ENCODE assay signal across 8 cellular contexts in genomic region chr1:203629509-203630082, GRCh38. TPM values are rescaled to one million over a fixed set of nuclear protein-coding genes. Genes with fewer than 3 reads are reported as not detected.
DNase-seq lines count a peak whose midpoint lies in the region; ATAC-seq and TF ChIP-seq lines count a peak whose summit lies in the region.

No MANE protein-coding gene starts in this region.

- peaks cover 38 to 81% (median 71%) of the 10 kb centered on the region in 4 donors for H3K4me1 ChIP-seq in esophagus muscularis mucosa
- H3K4me1 ChIP-seq in subcutaneous abdominal adipose tissue (ENCODE audit: control insufficient read depth in 5 of 5, insufficient read depth in 5 of 5, low read length in 5 of 5): peaks cover 14 to 71% (median 58%) of the 10 kb centered on the region in 5 donors

- DNase-seq in AG08395 (ENCODE audit: low spot score) (peak; percentile 56), esophagus muscularis mucosa (ENCODE audit: extremely low spot score) (no peak), myocyte (ENCODE audit: low read depth) (peak; percentile 54), GM13977 (ENCODE audit: low spot score) (no peak)
- peak; percentile 67 for DNase-seq in activated CD8-positive, alpha-beta memory T cell treated with anti-CD3 and anti-CD28 coated beads, Interleukin-2, amount 50 U/mL, for 4 hours

- peak overlapping the region; percentile 52 to 94 (median 92) for H3K4me3 Mint-ChIP-seq in IgD-negative memory B cell

- peaks cover 2% of the 10 kb centered on the region for H3K36me3 Mint-ChIP-seq in IgD-negative memory B cell

- no peak for TF ChIP-seq EP300 in esophagus muscularis mucosa (IDR thresholded peaks at IDR 0.05)

- H3K27me3 ChIP-seq in esophagus muscularis mucosa: no peaks in the 10 kb centered on the region
- no peaks in the 10 kb centered on the region for H3K27me3 ChIP-seq in subcutaneous abdominal adipose tissue (ENCODE audit: control insufficient read depth in 5 of 5, insufficient read depth in 4 of 5, low read length in 5 of 5)

- H3K27me3 Mint-ChIP-seq in IgD-negative memory B cell: peaks cover 2% of the 10 kb centered on the region

- H3K4me1 Mint-ChIP-seq in IgD-negative memory B cell: peaks cover 30 to 38% (median 31%) of the 10 kb centered on the region in 3 donors

- H3K27ac Mint-ChIP-seq in IgD-negative memory B cell: peak overlapping the region; percentile 16 to 88 (median 76)

- intact Hi-C loops in esophagus muscularis mucosa (cut with DNase I): loop anchor here (5.0 to 10.0 kb wide), 4 partner anchors 43 to 285 kb away; no protein-coding TSS in a partner anchor

- in situ Hi-C loops in GM13977 (cut with MboI; ENCODE audit: low pct_unique_long_range_greater_than_20kb, low sequenced_read_pairs, unreplicated experiment): no loop called here

- no peak for ATAC-seq in HG03097 (IDR thresholded peaks at IDR 0.05; ENCODE audit: low FRiP score, unreplicated experiment)

- H3K27ac ChIP-seq in esophagus muscularis mucosa (replicated peaks in 1 of 4) (peak overlapping the region; percentile 91 to 95 (median 94)), subcutaneous abdominal adipose tissue (ENCODE audit: low read depth, low read length) (peak overlapping the region; percentile 97)

- WGBS in esophagus muscularis mucosa: 14% methylated on average over 13 of the region's 35 CpGs

- H3K9me3 ChIP-seq in esophagus muscularis mucosa (no peaks in the 10 kb centered on the region), subcutaneous abdominal adipose tissue (ENCODE audit: control insufficient read depth in 5 of 5, low read length in 5 of 5) (no peaks in the 10 kb centered on the region)

- peaks cover 0 to 13% (median 0%) of the 10 kb centered on the region in 4 donors for H3K36me3 ChIP-seq in esophagus muscularis mucosa
- peaks cover 0 to 10% (median 6%) of the 10 kb centered on the region in 5 donors for H3K36me3 ChIP-seq in subcutaneous abdominal adipose tissue (ENCODE audit: control insufficient read depth in 5 of 5, insufficient read depth in 5 of 5, low read length in 5 of 5)

- H3K9ac ChIP-seq in subcutaneous abdominal adipose tissue (ENCODE audit: low read length in 5 of 5): peak overlapping the region; percentile 77 to 93 (median 90)

- TF ChIP-seq CTCF in esophagus muscularis mucosa (IDR thresholded peaks at IDR 0.05): no peak
- TF ChIP-seq CTCF in GM13977 (IDR thresholded peaks at IDR 0.05; ENCODE audit: extremely low read depth, insufficient read depth, missing control alignments): no peak

- H3K4me3 ChIP-seq in esophagus muscularis mucosa (peak overlapping the region; percentile 73 to 87 (median 78)), subcutaneous abdominal adipose tissue (ENCODE audit: low read depth in 1 of 5, low read length in 5 of 5) (peak overlapping the region; percentile 88 to 98 (median 92))

- no peaks in the 10 kb centered on the region for H3K9me3 Mint-ChIP-seq in IgD-negative memory B cell

- TF ChIP-seq POLR2A in esophagus muscularis mucosa (IDR thresholded peaks at IDR 0.05; ENCODE audit: low read depth): no peak

RNA-seq across cellular contexts. Expression of gene ATP2B4, which starts 3.0 kb away (rescaled TPM):
- polyA plus RNA-seq in IgD-negative memory B cell: 5.0 TPM
- 100 to 1,000 TPM; 177 to 395 (median 260) TPM for total RNA-seq in esophagus muscularis mucosa
- total RNA-seq in myocyte: 13.9 and 17.5 TPM in 2 replicates
- polyA plus RNA-seq in myocyte (2012): 24.5 TPM

Comparison
In these comparisons a context has a peak if more than half of its experiments do, and no peak if none do; other contexts are left out.
1. DNase-seq: peak in AG08395 (single experiment), activated CD8-positive, alpha-beta memory T cell treated with anti-CD3 and anti-CD28 coated beads, Interleukin-2, amount 50 U/mL, for 4 hours (single experiment) and myocyte (single experiment); none in esophagus muscularis mucosa (single experiment) and GM13977 (single experiment).